Comparison of ENCODE assay signal across 8 cellular contexts in the genomic region with DNA sequence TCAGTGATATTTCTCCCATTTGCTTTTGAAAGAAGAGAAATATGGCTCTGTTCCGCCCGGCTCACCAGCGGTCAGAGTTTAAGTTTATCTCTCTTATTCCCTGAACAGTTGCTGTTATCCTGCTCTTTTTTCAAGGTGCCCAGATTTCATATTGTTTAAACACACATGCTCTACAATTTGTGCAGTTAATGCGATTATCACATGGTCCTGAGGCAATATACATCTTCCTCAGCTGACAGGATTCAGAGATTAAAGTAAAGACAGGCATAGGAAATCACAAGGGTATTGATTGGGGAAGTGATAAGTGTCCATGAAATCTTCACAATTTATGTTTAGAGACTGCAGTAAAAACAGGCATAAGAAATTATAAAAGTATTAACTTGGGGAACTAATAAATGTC.
DNase-seq lines count a peak whose midpoint lies in the region; ATAC-seq, FAIRE-seq and TF ChIP-seq lines count a peak whose summit lies in the region.
"Not testable (repeated sequence)": the region's sequence is repeated elsewhere in the genome, so short reads cannot be mapped to it uniquely, and the experiment has no call there.

No MANE protein-coding gene starts in this region.

- DNase-seq in NCI-H82 (lab: John Stamatoyannopoulos, UW): peak; percentile 46
- DNase-seq in PC-3; activated CD4-positive, alpha-beta T cell treated with anti-CD3 and anti-CD28 coated beads, Interleukin-2, amount 10 ng/mL, durations not matched to agents 24 days and 14 days; MCF 10A (ENCODE audit: unreplicated experiment); keratinocyte (ENCODE audit: low read depth, low spot score); stimulated activated effector memory CD8-positive, alpha-beta T cell treated with anti-CD3 and anti-CD28 coated beads, Interleukin-12 subunit alpha, Interleukin-12 subunit beta, amount 100 ng/mL, for 72 hours (ENCODE audit: low spot score in 2 of 2): not testable (repeated sequence)

- dilution Hi-C loops in keratinocyte (cut with MboI; ENCODE audit: extremely low pct_ligation_motif_present, low sequenced_read_pairs): not testable (repeated sequence)

- not testable (repeated sequence) for H3K9me2 ChIP-seq in DOHH2 (replicated peaks; ENCODE audit: control insufficient read depth, low read length); PC-3 (replicated peaks; ENCODE audit: low read length); SU-DHL-6 (replicated peaks; ENCODE audit: insufficient read depth, low read length)

- not testable (repeated sequence) for BruUV-seq in PC-3 (replicated peaks; lab: Mats Ljungman, UMichigan); MCF 10A (replicated peaks; lab: Mats Ljungman, UMichigan)

- intact Hi-C loops in PC-3 (cut with micrococcal nuclease); activated CD4-positive, alpha-beta T cell treated with anti-CD3 and anti-CD28 coated beads, Interleukin-2, amount 10 ng/mL, durations not matched to agents 24 days and 14 days (cut with micrococcal nuclease); MCF 10A (cut with micrococcal nuclease): not testable (repeated sequence)

- H3K27me3 Mint-ChIP-seq in activated CD4-positive, alpha-beta T cell treated with anti-CD3 and anti-CD28 coated beads, Interleukin-2, amount 10 ng/mL, durations not matched to agents 24 days and 14 days; MCF 10A (ENCODE audit: insufficient read depth, unreplicated experiment): not testable (repeated sequence)

- H3K36me3 Mint-ChIP-seq in activated CD4-positive, alpha-beta T cell treated with anti-CD3 and anti-CD28 coated beads, Interleukin-2, amount 10 ng/mL, durations not matched to agents 24 days and 14 days (ENCODE audit: low read depth); MCF 10A (ENCODE audit: insufficient read depth, unreplicated experiment); stimulated activated effector memory CD8-positive, alpha-beta T cell treated with anti-CD3 and anti-CD28 coated beads, Interleukin-12 subunit alpha, Interleukin-12 subunit beta, amount 100 ng/mL, for 72 hours: not testable (repeated sequence)

- not testable (repeated sequence) for ATAC-seq in PC-3; stimulated activated effector memory CD8-positive, alpha-beta T cell treated with anti-CD3 and anti-CD28 coated beads, Interleukin-12 subunit alpha, Interleukin-12 subunit beta, amount 100 ng/mL, for 72 hours

- peak overlapping the region; percentile 55; the same call in 1 of the 2 replicates for H3K4me2 ChIP-seq in DOHH2 (ENCODE audit: low read length)
- H3K4me2 ChIP-seq in PC-3 (ENCODE audit: low read length); SU-DHL-6 (ENCODE audit: low read depth, low read length, poor library complexity, severe bottlenecking); keratinocyte (ENCODE audit: control insufficient read depth, extremely low read depth, insufficient read depth, low read depth, low read length): not testable (repeated sequence)

- H3K9me1 ChIP-seq in keratinocyte (ENCODE audit: control insufficient read depth, extremely low read depth, insufficient read depth, low read length): not testable (repeated sequence)

- H3K9me3 ChIP-seq in DOHH2 (ENCODE audit: control insufficient read depth, insufficient read depth, low read length) (peaks cover 16% of the 10 kb centered on the region), SU-DHL-6 (ENCODE audit: insufficient read depth, low read length) (peaks cover 15% of the 10 kb centered on the region)
- H3K9me3 ChIP-seq in PC-3 (ENCODE audit: low read length); keratinocyte (ENCODE audit: control insufficient read depth, low read depth, low read length): not testable (repeated sequence)

- H3K36me3 ChIP-seq in DOHH2 (ENCODE audit: control insufficient read depth, low read length); PC-3 (ENCODE audit: low read depth, low read length); SU-DHL-6 (ENCODE audit: low read length); keratinocyte (ENCODE audit: control insufficient read depth in 2 of 2, extremely low read depth in 1 of 2, insufficient read depth in 2 of 2, low read length in 2 of 2): not testable (repeated sequence)

- H2AFZ ChIP-seq in PC-3 (ENCODE audit: low read length); SU-DHL-6 (ENCODE audit: low read depth, low read length, severe bottlenecking); keratinocyte (ENCODE audit: control insufficient read depth, low read length): not testable (repeated sequence)

- not testable (repeated sequence) for TF ChIP-seq CTCF in DOHH2 (IDR thresholded peaks at IDR 0.05; ENCODE audit: low read depth, low read length, poor library complexity, severe bottlenecking); PC-3 (conservative IDR thresholded peaks at IDR 0.05; ENCODE audit: low read depth, low read length); SU-DHL-6 (IDR thresholded peaks at IDR 0.05; ENCODE audit: insufficient read depth, low read length, poor library complexity, severe bottlenecking); MCF 10A (IDR thresholded peaks at IDR 0.05; ENCODE audit: unreplicated experiment); keratinocyte (optimal IDR thresholded peaks at IDR 0.05 in 1 of 3, IDR thresholded peaks at IDR 0.05 in 1 of 3, conservative IDR thresholded peaks at IDR 0.05 in 1 of 3; ENCODE audit: extremely low read depth in 1 of 3, insufficient read depth in 2 of 3, low read length in 3 of 3)

- CTCF ChIA-PET in PC-3 (lab: Charles Lee); MCF 10A (lab: Yijun Ruan, JAX): not testable (repeated sequence)

- not testable (repeated sequence) for H3K79me2 ChIP-seq in DOHH2 (ENCODE audit: control insufficient read depth, low read length); PC-3 (ENCODE audit: low read length); SU-DHL-6 (ENCODE audit: insufficient read depth, low read length); keratinocyte (ENCODE audit: control insufficient read depth, insufficient read depth, low read length)

- H3K9me3 Mint-ChIP-seq in activated CD4-positive, alpha-beta T cell treated with anti-CD3 and anti-CD28 coated beads, Interleukin-2, amount 10 ng/mL, durations not matched to agents 24 days and 14 days; MCF 10A (ENCODE audit: unreplicated experiment); stimulated activated effector memory CD8-positive, alpha-beta T cell treated with anti-CD3 and anti-CD28 coated beads, Interleukin-12 subunit alpha, Interleukin-12 subunit beta, amount 100 ng/mL, for 72 hours: not testable (repeated sequence)

- POLR2A ChIA-PET in PC-3 (lab: Charles Lee; ENCODE audit: unreplicated experiment): not testable (repeated sequence)
- POLR2A ChIA-PET in MCF 10A (lab: Yijun Ruan, JAX): interaction anchor here (1.7 kb wide), 1 partner anchor 233 kb away, joined by 10 read pairs; the partner anchor contains the start of gene FUT8

- H3K4me1 ChIP-seq in DOHH2 (ENCODE audit: control insufficient read depth, low read length): peaks cover 23% of the 10 kb centered on the region
- H3K4me1 ChIP-seq in PC-3 (ENCODE audit: insufficient read depth, low read length): peaks cover 20% of the 10 kb centered on the region
- H3K4me1 ChIP-seq in keratinocyte (ENCODE audit: control insufficient read depth, extremely low read depth, insufficient read depth, low read length): peaks cover 23% of the 10 kb centered on the region

- peak overlapping the region; percentile 18 for H3K27ac Mint-ChIP-seq in activated CD4-positive, alpha-beta T cell treated with anti-CD3 and anti-CD28 coated beads, Interleukin-2, amount 10 ng/mL, durations not matched to agents 24 days and 14 days
- H3K27ac Mint-ChIP-seq in MCF 10A (ENCODE audit: low read depth, unreplicated experiment): peak overlapping the region; percentile 47
- peak overlapping the region; percentile 26 for H3K27ac Mint-ChIP-seq in stimulated activated effector memory CD8-positive, alpha-beta T cell treated with anti-CD3 and anti-CD28 coated beads, Interleukin-12 subunit alpha, Interleukin-12 subunit beta, amount 100 ng/mL, for 72 hours

- H3K27ac ChIP-seq in DOHH2 (ENCODE audit: low read depth, low read length): not testable (repeated sequence)
- H3K27ac ChIP-seq in PC-3 (ENCODE audit: low read length): 0 out of 2 replicates have a peak overlapping the region, but pooled peaks have one; percentile 71
- H3K27ac ChIP-seq in SU-DHL-6 (ENCODE audit: low read depth, low read length): 0 out of 2 replicates have a peak overlapping the region, but pooled peaks have one; percentile 72
- H3K27ac ChIP-seq in keratinocyte (ENCODE audit: control insufficient read depth, insufficient read depth, low read length): peak overlapping the region; percentile 88

- not testable (repeated sequence) for H3F3A ChIP-seq in DOHH2 (ENCODE audit: control insufficient read depth, insufficient read depth); PC-3 (ENCODE audit: low read length, unreplicated experiment); SU-DHL-6 (ENCODE audit: insufficient read depth)

- H4K20me1 ChIP-seq in DOHH2 (ENCODE audit: control insufficient read depth, insufficient read depth, low read depth, low read length); PC-3 (ENCODE audit: low read length); SU-DHL-6 (ENCODE audit: low read depth, low read length); keratinocyte (ENCODE audit: control insufficient read depth, extremely low read depth, insufficient read depth, low read length): not testable (repeated sequence)

- not testable (repeated sequence) for H3K27me3 ChIP-seq in DOHH2 (ENCODE audit: control insufficient read depth, low read length); PC-3 (ENCODE audit: low read length); SU-DHL-6 (ENCODE audit: low read length); keratinocyte (ENCODE audit: control insufficient read depth, extremely low read depth, insufficient read depth, low read length)

- H3K4me1 Mint-ChIP-seq in activated CD4-positive, alpha-beta T cell treated with anti-CD3 and anti-CD28 coated beads, Interleukin-2, amount 10 ng/mL, durations not matched to agents 24 days and 14 days: peaks cover 20% of the 10 kb centered on the region
- H3K4me1 Mint-ChIP-seq in MCF 10A (ENCODE audit: insufficient read depth, unreplicated experiment): peaks cover 19% of the 10 kb centered on the region
- H3K4me1 Mint-ChIP-seq in stimulated activated effector memory CD8-positive, alpha-beta T cell treated with anti-CD3 and anti-CD28 coated beads, Interleukin-12 subunit alpha, Interleukin-12 subunit beta, amount 100 ng/mL, for 72 hours: peaks cover 18% of the 10 kb centered on the region

- H3K4me3 Mint-ChIP-seq in activated CD4-positive, alpha-beta T cell treated with anti-CD3 and anti-CD28 coated beads, Interleukin-2, amount 10 ng/mL, durations not matched to agents 24 days and 14 days; MCF 10A (ENCODE audit: unreplicated experiment); stimulated activated effector memory CD8-positive, alpha-beta T cell treated with anti-CD3 and anti-CD28 coated beads, Interleukin-12 subunit alpha, Interleukin-12 subunit beta, amount 100 ng/mL, for 72 hours: not testable (repeated sequence)

- FAIRE-seq in keratinocyte (lab: Jason Lieb, UNC): not testable (repeated sequence)

- H3K4me3 ChIP-seq in DOHH2 (ENCODE audit: low read length): 0 out of 2 replicates have a peak overlapping the region, but pooled peaks have one; percentile 47
- H3K4me3 ChIP-seq in PC-3 (ENCODE audit: low read length); SU-DHL-6 (ENCODE audit: insufficient read depth, low read length, poor library complexity, severe bottlenecking); keratinocyte (ENCODE audit: control insufficient read depth in 2 of 3, extremely low read depth in 1 of 3, insufficient read depth in 2 of 3, low read depth in 1 of 3, low read length in 3 of 3): not testable (repeated sequence)

- not testable (repeated sequence) for H3K9ac ChIP-seq in PC-3 (ENCODE audit: low read length); SU-DHL-6 (ENCODE audit: low read length); keratinocyte (ENCODE audit: control insufficient read depth, extremely low read depth, insufficient read depth, low read length)
